ENCODE assay signal across 15 cellular contexts in genomic region chr12:4781212-4781611, GRCh38.
"Had no signal": no experiment of that assay in that cellular context is flagged by ENCODE, and none has a peak within 500 bp of the region (broad histone marks: within the 10 kb centered on the region; RNA-seq: fewer than 3 reads in every experiment).

No MANE protein-coding gene starts in this region.

- H3K9me3 ChIP-seq: ovary, thyroid gland had no signal

- DNase-seq: activated CD4-positive, alpha-beta T cell treated with anti-CD3 and anti-CD28 coated beads, Interleukin-2, amount 10 ng/mL, durations not matched to agents 24 days and 14 days; activated CD4-positive, CD25-positive, alpha-beta regulatory T cell; activated CD8-positive, alpha-beta T cell treated with anti-CD3 and anti-CD28 coated beads, Interleukin-2, amount 10 ng/mL, durations not matched to agents 7 days and 5 days; activated naive CD4-positive, alpha-beta T cell; dermis blood vessel endothelial cell; effector memory CD8-positive, alpha-beta T cell; erythroblast; heart right ventricle; ovary; thyroid gland had no signal

- H3K36me3 ChIP-seq: breast epithelium, gastroesophageal sphincter, heart right ventricle, ovary, thyroid gland had no signal

- H3K27ac ChIP-seq: heart right ventricle, ovary, thyroid gland had no signal

- H3K4me1 Mint-ChIP-seq: activated CD4-positive, alpha-beta T cell treated with anti-CD3 and anti-CD28 coated beads, Interleukin-2, amount 10 ng/mL, durations not matched to agents 24 days and 14 days; neural crest cell; stimulated activated memory B cell treated with anti-CD40 and anti-IgM and Interleukin-4, amounts not matched to agents 10 μg/mL and 1 μg/mL and 100 μg/mL, for 72 hours had no signal

- H3K4me1 ChIP-seq: breast epithelium, thyroid gland had no signal

- H3K27ac Mint-ChIP-seq: activated CD4-positive, alpha-beta T cell treated with anti-CD3 and anti-CD28 coated beads, Interleukin-2, amount 10 ng/mL, durations not matched to agents 24 days and 14 days; activated CD8-positive, alpha-beta T cell treated with anti-CD3 and anti-CD28 coated beads, Interleukin-2, amount 10 ng/mL, durations not matched to agents 7 days and 5 days; effector memory CD8-positive, alpha-beta T cell; stimulated activated memory B cell treated with anti-CD40 and anti-IgM and Interleukin-4, amounts not matched to agents 10 μg/mL and 1 μg/mL and 100 μg/mL, for 72 hours had no signal

- ATAC-seq: activated CD8-positive, alpha-beta T cell treated with anti-CD3 and anti-CD28 coated beads, Interleukin-2, amount 10 ng/mL, durations not matched to agents 7 days and 5 days; effector memory CD8-positive, alpha-beta T cell; stimulated activated memory B cell treated with anti-CD40 and anti-IgM and Interleukin-4, amounts not matched to agents 10 μg/mL and 1 μg/mL and 100 μg/mL, for 72 hours had no signal

- H3K4me3 ChIP-seq: breast epithelium, gastroesophageal sphincter, heart right ventricle, lung, ovary, thyroid gland had no signal

- H3K9me3 Mint-ChIP-seq: activated CD4-positive, alpha-beta T cell treated with anti-CD3 and anti-CD28 coated beads, Interleukin-2, amount 10 ng/mL, durations not matched to agents 24 days and 14 days; effector memory CD8-positive, alpha-beta T cell had no signal

- H3K27me3 ChIP-seq: gastroesophageal sphincter, heart right ventricle, ovary, thyroid gland had no signal

- H3K4me3 Mint-ChIP-seq: activated CD4-positive, alpha-beta T cell treated with anti-CD3 and anti-CD28 coated beads, Interleukin-2, amount 10 ng/mL, durations not matched to agents 24 days and 14 days; activated CD8-positive, alpha-beta T cell treated with anti-CD3 and anti-CD28 coated beads, Interleukin-2, amount 10 ng/mL, durations not matched to agents 7 days and 5 days; effector memory CD8-positive, alpha-beta T cell; neural crest cell; stimulated activated memory B cell treated with anti-CD40 and anti-IgM and Interleukin-4, amounts not matched to agents 10 μg/mL and 1 μg/mL and 100 μg/mL, for 72 hours had no signal
